ENCODE assay signal across 1 cellular context in genomic region chr3:157088506-157089454, GRCh38.
TF ChIP-seq lines count a peak whose summit lies in the region.

No MANE protein-coding gene starts in this region.

TF ChIP-seq in HepG2, 621 proteins besides CTCF, POLR2A, EP300 and RAD21 (continued from another document and continues in another):
- TF ChIP-seq ZXDC (CRISPR knock-in tag; IDR thresholded peaks at IDR 0.05) (no peak; the same call in 1 of the 2 replicates), EEA1 (CRISPR knock-in tag; IDR thresholded peaks at IDR 0.05; ENCODE audit: borderline replicate concordance) (peak; percentile 24; the same call in 1 of the 2 replicates), ZNF790 (CRISPR knock-in tag; IDR thresholded peaks at IDR 0.05; ENCODE audit: borderline replicate concordance) (peak; percentile 90; the same call in 1 of the 2 replicates), GLI4 (CRISPR knock-in tag; IDR thresholded peaks at IDR 0.05; ENCODE audit: borderline replicate concordance) (peak; percentile 85; the same call in 1 of the 2 replicates), ZFP91 (CRISPR knock-in tag; IDR thresholded peaks at IDR 0.05; ENCODE audit: borderline replicate concordance) (peak; percentile 99), ZNF749 (CRISPR knock-in tag; IDR thresholded peaks at IDR 0.05; ENCODE audit: borderline replicate concordance) (peak; percentile 79; the same call in 1 of the 2 replicates), ZNF350 (CRISPR knock-in tag; IDR thresholded peaks at IDR 0.05; ENCODE audit: borderline replicate concordance, low read depth) (peak; percentile 94), ZNF629 (CRISPR knock-in tag; conservative IDR thresholded peaks at IDR 0.05) (no peak), SNAPC5 (CRISPR knock-in tag; IDR thresholded peaks at IDR 0.05; ENCODE audit: borderline replicate concordance) (0 out of 2 replicates have a peak, but pooled peaks have one; percentile 11), THAP9 (CRISPR knock-in tag; IDR thresholded peaks at IDR 0.05; ENCODE audit: borderline replicate concordance) (peak; percentile 97), NR3C1 (CRISPR knock-in tag; IDR thresholded peaks at IDR 0.05) (no peak), FOSL1 (CRISPR knock-in tag; IDR thresholded peaks at IDR 0.05; ENCODE audit: borderline replicate concordance) (no peak), TIGD3 (CRISPR knock-in tag; IDR thresholded peaks at IDR 0.05; ENCODE audit: borderline replicate concordance) (no peak), REL (CRISPR knock-in tag; conservative IDR thresholded peaks at IDR 0.05) (peak; percentile 91; the same call in 1 of the 2 replicates), XBP1 (CRISPR knock-in tag; IDR thresholded peaks at IDR 0.05) (no peak; the same call in 1 of the 2 replicates), CEBPB (IDR thresholded peaks at IDR 0.05; ENCODE audit: borderline replicate concordance, low read depth, low read length) (no peak), MED13 (CRISPR knock-in tag; IDR thresholded peaks at IDR 0.05) (peak; percentile 91), ZNF382 (CRISPR knock-in tag; IDR thresholded peaks at IDR 0.05; ENCODE audit: borderline replicate concordance) (no peak), GMEB2 (CRISPR knock-in tag; IDR thresholded peaks at IDR 0.05; ENCODE audit: low read depth) (0 out of 2 replicates have a peak, but pooled peaks have one; percentile 32), CENPX (CRISPR knock-in tag; IDR thresholded peaks at IDR 0.05) (no peak), ZNF331 (CRISPR knock-in tag; IDR thresholded peaks at IDR 0.05) (peak; percentile 57; the same call in 1 of the 2 replicates), PBX2 (CRISPR knock-in tag; IDR thresholded peaks at IDR 0.05) (no peak), ZBTB25 (CRISPR knock-in tag; IDR thresholded peaks at IDR 0.05) (no peak), ZIK1 (CRISPR knock-in tag; IDR thresholded peaks at IDR 0.05; ENCODE audit: borderline replicate concordance, low read depth) (peak; percentile 69; the same call in 1 of the 2 replicates), ZC3H4 (CRISPR knock-in tag; IDR thresholded peaks at IDR 0.05; ENCODE audit: borderline replicate concordance) (peak; percentile 72; the same call in 1 of the 2 replicates), ZNF800 (CRISPR knock-in tag; IDR thresholded peaks at IDR 0.05) (peak; percentile 62; the same call in 1 of the 2 replicates), YEATS2 (CRISPR knock-in tag; IDR thresholded peaks at IDR 0.05; ENCODE audit: borderline replicate concordance) (peak; percentile 70; the same call in 1 of the 2 replicates), ZGPAT (CRISPR knock-in tag; IDR thresholded peaks at IDR 0.05) (peak; percentile 95), IKZF5 (CRISPR knock-in tag; IDR thresholded peaks at IDR 0.05) (peak; percentile 73), ZBTB37 (CRISPR knock-in tag; IDR thresholded peaks at IDR 0.05) (peak; percentile 37; the same call in 1 of the 2 replicates), POGK (CRISPR knock-in tag; conservative IDR thresholded peaks at IDR 0.05) (peak; percentile 78), CAMTA2 (CRISPR knock-in tag; IDR thresholded peaks at IDR 0.05; ENCODE audit: borderline replicate concordance) (no peak; the same call in 1 of the 2 replicates)
